ENCODE assay signal across 1 cellular context in genomic region chr7:116614509-116615285, GRCh38.
TF ChIP-seq lines count a peak whose summit lies in the region.

No MANE protein-coding gene starts in this region.

TF ChIP-seq in GM23338, 12 proteins besides CTCF, POLR2A, EP300 and RAD21 (continued from another document):
- no peak for TF ChIP-seq ETS1 (IDR thresholded peaks at IDR 0.05)
- no peak for TF ChIP-seq JUNB (IDR thresholded peaks at IDR 0.05; ENCODE audit: unreplicated experiment)
- no peak for TF ChIP-seq STAT1 (IDR thresholded peaks at IDR 0.05; ENCODE audit: unreplicated experiment)
- no peak for TF ChIP-seq CREB1 (CRISPR knock-in tag; IDR thresholded peaks at IDR 0.05; ENCODE audit: low read depth)
- no peak for TF ChIP-seq ZNF331 (CRISPR knock-in tag; IDR thresholded peaks at IDR 0.05; ENCODE audit: low read depth)
